11 cellular contexts compared by ENCODE assay signal in genomic region chr1:167518331-167518700, GRCh38. TPM values are rescaled to one million over a fixed set of nuclear protein-coding genes. Genes with fewer than 3 reads are reported as not detected.
A peak's percentile ranks its signal among the peaks of the same experiment; 100 is the strongest.
DNase-seq lines count a peak whose midpoint lies in the region; ATAC-seq and TF ChIP-seq lines count a peak whose summit lies in the region.
"Had no signal": no experiment of that assay in that cellular context is flagged by ENCODE, and none has a peak within 500 bp of the region (broad histone marks: within the 10 kb centered on the region; RNA-seq: fewer than 3 reads in every experiment).

CD247 (minus strand) TSS chr1:167518529; CDS start chr1:167518465, 64 bp downstream.

- H3K4ac ChIP-seq in mesenchymal stem cell (ENCODE audit: low read depth in 1 of 2, low read length in 2 of 2): no peak within 1 kb of the TSS

- H2BK15ac ChIP-seq in mesenchymal stem cell (ENCODE audit: low read depth, poor library complexity, severe bottlenecking): no peak within 1 kb of the TSS

- peak within 1 kb of the TSS in 1 of 2 donors; percentile 62 for H3K4me3 Mint-ChIP-seq in CD14-positive monocyte

- intact Hi-C loops in CD14-positive monocyte (cut with micrococcal nuclease): no loop called here

- H2BK120ac ChIP-seq in mesenchymal stem cell (ENCODE audit: low read depth, low read length): no peak within 1 kb of the TSS

- H3K36me3 ChIP-seq in mesenchymal stem cell (ENCODE audit: control insufficient read depth in 1 of 2, insufficient read depth in 2 of 2, low read depth in 1 of 2, low read length in 2 of 2): no peaks in the 10 kb centered on the region
- H3K36me3 ChIP-seq: gastroesophageal sphincter had no signal

- H4K8ac ChIP-seq in mesenchymal stem cell (ENCODE audit: low read length): no peak within 1 kb of the TSS

- H3K4me2 ChIP-seq in mesenchymal stem cell (ENCODE audit: low read length, poor library complexity, severe bottlenecking): no peak within 1 kb of the TSS
- H3K4me2 ChIP-seq: A549 had no signal

- H2BK5ac ChIP-seq in mesenchymal stem cell (ENCODE audit: low read depth, low read length, poor library complexity, severe bottlenecking): no peak within 1 kb of the TSS

- no peak within 1 kb of the TSS for H3K9ac ChIP-seq in mesenchymal stem cell (ENCODE audit: low read length)

- DNase-seq in AML-193 (lab: John Stamatoyannopoulos, UW): peak; percentile 51 to 56
- peak; percentile 59 for DNase-seq in T-helper 9 cell
- peak; percentile 24 to 63 (median 44) for DNase-seq in activated naive CD4-positive, alpha-beta T cell (lab: John Stamatoyannopoulos, UW)
- peak; percentile 51 to 53 for DNase-seq in stimulated activated CD4-positive, alpha-beta T cell treated with anti-CD3 and anti-CD28 coated beads, Interleukin-12 subunit alpha, Interleukin-12 subunit beta, amount 100 ng/mL, for 24 hours (ENCODE audit: low read depth in 2 of 2)
- DNase-seq in mesenchymal stem cell: no peak
- no peak for DNase-seq in CD14-positive monocyte (ENCODE audit: low spot score)
- no peak for DNase-seq in OCI-M1 (lab: John Stamatoyannopoulos, UW)
- DNase-seq: NCI-H2029 had no signal

- H3K9me3 ChIP-seq in mesenchymal stem cell (ENCODE audit: control insufficient read depth, low read length): no peaks in the 10 kb centered on the region
- H3K9me3 ChIP-seq: A549, gastroesophageal sphincter had no signal

- H3K14ac ChIP-seq in mesenchymal stem cell (ENCODE audit: low read length in 2 of 2): no peak within 1 kb of the TSS

- H3K27me3 Mint-ChIP-seq in CD14-positive monocyte (ENCODE audit: low read depth in 3 of 3): peaks cover 0 to 2% (median 0%) of the 10 kb centered on the region in 3 donors

- H3K18ac ChIP-seq in mesenchymal stem cell (ENCODE audit: low read depth in 1 of 2, low read length in 2 of 2): no peak within 1 kb of the TSS

- H2AK5ac ChIP-seq in mesenchymal stem cell (ENCODE audit: low read length, severe bottlenecking): no peak within 1 kb of the TSS

- H3K4me1 ChIP-seq in mesenchymal stem cell (ENCODE audit: control insufficient read depth, insufficient read depth, low read depth, low read length): no peaks in the 10 kb centered on the region
- H3K4me1 ChIP-seq: A549, gastroesophageal sphincter had no signal

- WGBS in mesenchymal stem cell: 93% methylated on average over 13 of the region's 14 CpGs

- H3K4me3 ChIP-seq in mesenchymal stem cell (ENCODE audit: insufficient read depth in 1 of 2, low read depth in 1 of 2, low read length in 2 of 2): no peak within 1 kb of the TSS
- H3K4me3 ChIP-seq: A549 had no signal

- H4K91ac ChIP-seq in mesenchymal stem cell (ENCODE audit: low read length): no peak within 1 kb of the TSS

- H2BK12ac ChIP-seq in mesenchymal stem cell (ENCODE audit: low read length in 2 of 2): no peak within 1 kb of the TSS

- H3K23ac ChIP-seq in mesenchymal stem cell (ENCODE audit: low read length in 2 of 2): no peak within 1 kb of the TSS

- H3K36me3 Mint-ChIP-seq in CD14-positive monocyte: no peaks in the 10 kb centered on the region

- H3K27ac Mint-ChIP-seq in CD14-positive monocyte: peak within 1 kb of the TSS in 1 of 7 donors; percentile 77

- H3K27me3 ChIP-seq in mesenchymal stem cell (ENCODE audit: control insufficient read depth in 1 of 2, insufficient read depth in 1 of 2, low read length in 2 of 2): peaks cover 6 to 19% of the 10 kb centered on the region in 2 experiments

- no peak within 1 kb of the TSS for H3K27ac ChIP-seq in mesenchymal stem cell (ENCODE audit: low read length, poor library complexity, severe bottlenecking)
- H3K27ac ChIP-seq: A549, gastroesophageal sphincter had no signal

- H2AFZ ChIP-seq in mesenchymal stem cell (ENCODE audit: low read depth, low read length): no peak within 1 kb of the TSS

- no peaks in the 10 kb centered on the region for H3K79me1 ChIP-seq in mesenchymal stem cell (replicated peaks; ENCODE audit: low read length, poor library complexity, severe bottlenecking)

- ATAC-seq in HG03571 (IDR thresholded peaks at IDR 0.05; ENCODE audit: unreplicated experiment): no peak
- ATAC-seq: gastroesophageal sphincter had no signal

- H3K9me3 Mint-ChIP-seq in CD14-positive monocyte: no peaks in the 10 kb centered on the region

- no peaks in the 10 kb centered on the region for H3K4me1 Mint-ChIP-seq in CD14-positive monocyte

- TF ChIP-seq CTCF in CD14-positive monocyte (IDR thresholded peaks at IDR 0.05): no peak

RNA-seq across cellular contexts. Expression of gene CD247, which starts in this region (rescaled TPM):
- not detected for polyA plus RNA-seq in mesenchymal stem cell (2013, experiment 1 of 2)
- polyA plus RNA-seq in mesenchymal stem cell (2013, experiment 2 of 2): not detected
- 1 to 10 TPM; 1.6 to 1.8 TPM for polyA plus RNA-seq in CD14-positive monocyte

Comparison
In these comparisons a context has a peak if more than half of its experiments do, and no peak if none do; other contexts are left out.
1. DNase-seq: peak in AML-193 (2 of 2), T-helper 9 cell (single experiment), activated naive CD4-positive, alpha-beta T cell (4 of 4) and stimulated activated CD4-positive, alpha-beta T cell treated with anti-CD3 and anti-CD28 coated beads, Interleukin-12 subunit alpha, Interleukin-12 subunit beta, amount 100 ng/mL, for 24 hours (2 of 2); none in mesenchymal stem cell (single experiment), CD14-positive monocyte (single experiment) and OCI-M1 (single experiment).